In the genomic region with DNA sequence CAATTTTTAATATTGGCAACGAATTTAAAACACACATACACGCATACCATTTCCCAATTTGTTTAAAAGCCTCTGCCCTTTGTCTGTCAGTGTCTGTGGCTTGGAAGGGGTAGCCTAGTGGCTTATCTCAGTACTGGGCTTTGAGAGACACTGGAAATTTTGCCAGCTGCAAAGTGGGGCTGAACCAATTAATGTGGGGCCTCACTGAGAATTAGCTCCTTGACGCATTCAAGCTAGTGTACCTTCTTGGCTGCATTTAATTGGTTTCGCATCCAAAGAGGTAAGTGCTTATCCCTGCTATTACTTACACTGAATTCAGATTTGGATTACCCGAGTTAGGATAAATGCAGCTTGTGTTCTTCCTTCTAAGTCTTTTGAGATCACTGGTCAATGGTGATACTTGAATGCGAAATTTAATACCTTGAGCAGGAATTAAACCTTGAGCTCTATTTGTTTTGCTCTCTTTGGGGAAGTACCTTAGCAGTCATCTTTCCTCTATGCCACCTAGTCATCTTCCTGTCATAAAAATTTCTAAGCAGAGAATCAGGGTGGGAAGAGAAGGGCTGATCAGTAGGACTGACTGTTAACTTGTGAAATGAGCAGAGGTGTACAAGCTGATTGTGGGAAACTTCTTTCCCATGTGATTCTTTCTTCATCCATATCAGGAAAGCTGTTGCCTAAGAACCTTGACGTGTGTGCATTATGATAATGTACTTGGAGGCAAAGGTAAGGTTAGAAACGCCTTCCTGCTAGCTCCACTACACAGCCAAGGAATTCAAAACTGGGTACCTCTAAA, we compare ENCODE assay signal across 14 cellular contexts.
A peak's percentile ranks its signal among the peaks of the same experiment; 100 is the strongest.
DNase-seq lines count a peak whose midpoint lies in the region; ATAC-seq and TF ChIP-seq lines count a peak whose summit lies in the region.
"Had no signal": no experiment of that assay in that cellular context is flagged by ENCODE, and none has a peak within 500 bp of the region (broad histone marks: within the 10 kb centered on the region; RNA-seq: fewer than 3 reads in every experiment).

No MANE protein-coding gene starts in this region.

- TF ChIP-seq CTCF in brain microvascular endothelial cell (IDR thresholded peaks at IDR 0.05; ENCODE audit: low read depth, low read length, missing control alignments): peak; percentile 17
- no peak for TF ChIP-seq CTCF in omental fat pad (IDR thresholded peaks at IDR 0.05)

- no peak overlapping the region for H3K4me3 ChIP-seq in brain microvascular endothelial cell (ENCODE audit: low read depth, low read length)
- H3K4me3 ChIP-seq: dorsolateral prefrontal cortex, left lung had no signal

- H3K27ac ChIP-seq in brain microvascular endothelial cell: no peak overlapping the region
- H3K27ac ChIP-seq: dorsolateral prefrontal cortex, left lung had no signal

- DNase-seq in NCI-H2107 treated with DMSO at 0.1 percent for 48 hours (lab: John Stamatoyannopoulos, UW; ENCODE audit: unreplicated experiment) (peak; percentile 56), NCI-H2107 (lab: John Stamatoyannopoulos, UW) (no peak), NCI-H2029 (lab: John Stamatoyannopoulos, UW) (peak; percentile 51), brain microvascular endothelial cell (no peak), omental fat pad (ENCODE audit: low spot score) (no peak), ACHN (no peak)
- DNase-seq: activated naive CD8-positive, alpha-beta T cell treated with anti-CD3 and anti-CD28 coated beads, Interleukin-2, amount 50 U/mL, for 24 hours; Calu3; dorsolateral prefrontal cortex; glutamatergic neuron; left lung; NCI-H2081 treated with DMSO at 0.1 percent for 48 hours had no signal

- H3K27me3 ChIP-seq in brain microvascular endothelial cell (replicated peaks): peaks cover 13% of the 10 kb centered on the region
- H3K27me3 ChIP-seq: dorsolateral prefrontal cortex had no signal

- in situ Hi-C loops in brain microvascular endothelial cell (cut with HindIII; ENCODE audit: low pct_ligation_motif_present, low sequenced_read_pairs) (no loop called here), ACHN (cut with HindIII; ENCODE audit: low pct_ligation_motif_present, low pct_unique_long_range_greater_than_20kb, low sequenced_read_pairs) (no loop called here)

- no peaks in the 10 kb centered on the region for H3K36me3 ChIP-seq in brain microvascular endothelial cell (replicated peaks)
- H3K36me3 ChIP-seq: left lung had no signal

- peak; percentile 60 for ATAC-seq in omental fat pad (ENCODE audit: low FRiP score)
- ATAC-seq in HG03460 (IDR thresholded peaks at IDR 0.05; ENCODE audit: unreplicated experiment): no peak
- no peak for ATAC-seq in HG03439 (IDR thresholded peaks at IDR 0.05; ENCODE audit: unreplicated experiment)
- ATAC-seq: activated naive CD8-positive, alpha-beta T cell treated with anti-CD3 and anti-CD28 coated beads, Interleukin-2, amount 50 U/mL, for 24 hours; left lung had no signal

Comparison
In these comparisons a context has a peak if more than half of its experiments do, and no peak if none do; other contexts are left out.
1. DNase-seq: peak in NCI-H2107 treated with DMSO at 0.1 percent for 48 hours (single experiment) and NCI-H2029 (single experiment); none in NCI-H2107 (single experiment), brain microvascular endothelial cell (single experiment), omental fat pad (single experiment) and ACHN (single experiment).